In genomic region chr17:58694302-58694701, GRCh38 we compare ENCODE assay signal across 20 cellular contexts. TPM values are rescaled to one million over a fixed set of nuclear protein-coding genes. Genes with fewer than 3 reads are reported as not detected.
DNase-seq lines count a peak whose midpoint lies in the region; ATAC-seq and TF ChIP-seq lines count a peak whose summit lies in the region.
"Had no signal": no experiment of that assay in that cellular context is flagged by ENCODE, and none has a peak within 500 bp of the region (broad histone marks: within the 10 kb centered on the region; RNA-seq: fewer than 3 reads in every experiment).

No MANE protein-coding gene starts in this region.

- no peaks in the 10 kb centered on the region for H3K27me3 Mint-ChIP-seq in activated CD4-positive, alpha-beta T cell treated with anti-CD3 and anti-CD28 coated beads, Interleukin-2, amount 10 ng/mL, durations not matched to agents 7 days and 5 days
- H3K27me3 Mint-ChIP-seq in activated T-helper 1 cell treated with anti-CD3 and anti-CD28 coated beads, Interleukin-12 subunit alpha, Interleukin-12 subunit beta, Interleukin-2, Interleukin-4 antibody, amounts not matched to agents 30 ng/mL and 10 ng/mL and 1 ng/mL, durations not matched to agents 14 hours and 24 hours and 36 hours (ENCODE audit: insufficient read depth) = no peaks in the 10 kb centered on the region
- peaks cover 2% of the 10 kb centered on the region for H3K27me3 Mint-ChIP-seq in neural progenitor cell (ENCODE audit: insufficient read depth, low read depth)
- H3K27me3 Mint-ChIP-seq: T-cell had no signal

- peaks cover 40% of the 10 kb centered on the region for H3K4me1 Mint-ChIP-seq in activated CD4-positive, alpha-beta T cell treated with anti-CD3 and anti-CD28 coated beads, Interleukin-2, amount 10 ng/mL, durations not matched to agents 7 days and 5 days
- H3K4me1 Mint-ChIP-seq in activated T-helper 1 cell treated with anti-CD3 and anti-CD28 coated beads, Interleukin-12 subunit alpha, Interleukin-12 subunit beta, Interleukin-2, Interleukin-4 antibody, amounts not matched to agents 30 ng/mL and 10 ng/mL and 1 ng/mL, durations not matched to agents 14 hours and 24 hours and 36 hours (ENCODE audit: low read depth) = peaks cover 31% of the 10 kb centered on the region
- peaks cover 15% of the 10 kb centered on the region for H3K4me1 Mint-ChIP-seq in neural progenitor cell

- intact Hi-C loops in activated T-helper 1 cell treated with anti-CD3 and anti-CD28 coated beads, Interleukin-12 subunit alpha, Interleukin-12 subunit beta, Interleukin-2, Interleukin-4 antibody, amounts not matched to agents 30 ng/mL and 10 ng/mL and 1 ng/mL, durations not matched to agents 14 hours and 24 hours and 36 hours (cut with micrococcal nuclease) = loop anchor here (10.0 kb wide), 1 partner anchor 360 kb away; no protein-coding TSS in a partner anchor

- H3K9me3 ChIP-seq in HEK293 (ENCODE audit: control insufficient read depth, insufficient read depth, low read depth, low read length) (no peaks in the 10 kb centered on the region), neural progenitor cell (ENCODE audit: low read depth) (no peaks in the 10 kb centered on the region)
- H3K9me3 ChIP-seq: testis had no signal

- no peaks in the 10 kb centered on the region for H3K27me3 ChIP-seq in neural progenitor cell
- H3K27me3 ChIP-seq: testis had no signal

- H3K36me3 ChIP-seq in HEK293 (ENCODE audit: control insufficient read depth in 2 of 2, insufficient read depth in 1 of 2, low read length in 2 of 2) (peaks cover 22 to 33% of the 10 kb centered on the region in 2 experiments), neural progenitor cell (no peaks in the 10 kb centered on the region)

- ATAC-seq in GM18858 (IDR thresholded peaks at IDR 0.05; ENCODE audit: unreplicated experiment) = no peak
- ATAC-seq: T-cell had no signal

- DNase-seq in activated CD4-positive, alpha-beta T cell treated with anti-CD3 and anti-CD28 coated beads, Interleukin-2, amount 10 ng/mL, durations not matched to agents 7 days and 5 days = no peak
- no peak for DNase-seq in activated CD4-positive, alpha-beta T cell treated with anti-CD3 and anti-CD28 coated beads, Interleukin-2, amount 50 U/mL, for 4 hours
- no peak for DNase-seq in activated T-helper 1 cell treated with anti-CD3 and anti-CD28 coated beads, Interleukin-12 subunit alpha, Interleukin-12 subunit beta, Interleukin-2, Interleukin-4 antibody, amounts not matched to agents 30 ng/mL and 10 ng/mL and 1 ng/mL, durations not matched to agents 14 hours and 24 hours and 36 hours (ENCODE audit: low spot score)
- DNase-seq in neural progenitor cell (ENCODE audit: low spot score) (no peak), caudate nucleus (lab: John Stamatoyannopoulos, UW) (no peak), putamen (ENCODE audit: low spot score) (no peak)
- DNase-seq: activated naive CD4-positive, alpha-beta T cell treated with Interleukin-2 at 50 U/mL for 16 hours; DMS53; HFFc6; islet precursor cell; NCI-H146; NCI-H748 treated with DMSO at 0.1 percent for 48 hours; RPMI8226; stimulated activated CD4-positive, alpha-beta T cell treated with anti-CD3 and anti-CD28 coated beads, Interleukin-4, amount 100 ng/mL, for 4 hours; T-cell; testis had no signal

- H4K20me1 ChIP-seq in neural progenitor cell (ENCODE audit: low read depth) = no peaks in the 10 kb centered on the region

- H3K4me2 ChIP-seq in neural progenitor cell = peak overlapping the region; percentile 76

- no peak for TF ChIP-seq CTCF in HEK293 (tag by site-specific recombination; IDR thresholded peaks at IDR 0.05)
- no peak for TF ChIP-seq CTCF in neural progenitor cell (IDR thresholded peaks at IDR 0.05)

- no peak overlapping the region for H3K9ac ChIP-seq in neural progenitor cell
- H3K9ac ChIP-seq: parathyroid adenoma had no signal

- H3K79me2 ChIP-seq in neural progenitor cell (ENCODE audit: low read depth) = peaks cover 18% of the 10 kb centered on the region
- H3K79me2 ChIP-seq: parathyroid adenoma had no signal

- H3K9me3 Mint-ChIP-seq in activated CD4-positive, alpha-beta T cell treated with anti-CD3 and anti-CD28 coated beads, Interleukin-2, amount 10 ng/mL, durations not matched to agents 7 days and 5 days = no peaks in the 10 kb centered on the region
- no peaks in the 10 kb centered on the region for H3K9me3 Mint-ChIP-seq in activated T-helper 1 cell treated with anti-CD3 and anti-CD28 coated beads, Interleukin-12 subunit alpha, Interleukin-12 subunit beta, Interleukin-2, Interleukin-4 antibody, amounts not matched to agents 30 ng/mL and 10 ng/mL and 1 ng/mL, durations not matched to agents 14 hours and 24 hours and 36 hours
- no peaks in the 10 kb centered on the region for H3K9me3 Mint-ChIP-seq in neural progenitor cell
- H3K9me3 Mint-ChIP-seq: HFFc6, T-cell had no signal

- H3K4me3 ChIP-seq in HEK293 (ENCODE audit: low read depth, low read length) (peak overlapping the region; percentile 74), neural progenitor cell (peak overlapping the region; percentile 35)
- H3K4me3 ChIP-seq: skin epidermis, testis had no signal

- peak overlapping the region; percentile 92 for H3K4me3 Mint-ChIP-seq in activated CD4-positive, alpha-beta T cell treated with anti-CD3 and anti-CD28 coated beads, Interleukin-2, amount 10 ng/mL, durations not matched to agents 7 days and 5 days
- peak overlapping the region; percentile 75 for H3K4me3 Mint-ChIP-seq in activated T-helper 1 cell treated with anti-CD3 and anti-CD28 coated beads, Interleukin-12 subunit alpha, Interleukin-12 subunit beta, Interleukin-2, Interleukin-4 antibody, amounts not matched to agents 30 ng/mL and 10 ng/mL and 1 ng/mL, durations not matched to agents 14 hours and 24 hours and 36 hours
- H3K4me3 Mint-ChIP-seq in neural progenitor cell = no peak overlapping the region

- no peak overlapping the region for H2AFZ ChIP-seq in neural progenitor cell (replicated peaks)
- H2AFZ ChIP-seq: parathyroid adenoma had no signal

- H3K36me3 Mint-ChIP-seq in activated CD4-positive, alpha-beta T cell treated with anti-CD3 and anti-CD28 coated beads, Interleukin-2, amount 10 ng/mL, durations not matched to agents 7 days and 5 days (ENCODE audit: low read depth) = peaks cover 28% of the 10 kb centered on the region
- H3K36me3 Mint-ChIP-seq in activated T-helper 1 cell treated with anti-CD3 and anti-CD28 coated beads, Interleukin-12 subunit alpha, Interleukin-12 subunit beta, Interleukin-2, Interleukin-4 antibody, amounts not matched to agents 30 ng/mL and 10 ng/mL and 1 ng/mL, durations not matched to agents 14 hours and 24 hours and 36 hours (ENCODE audit: low read depth) = peaks cover 15% of the 10 kb centered on the region
- peaks cover 3% of the 10 kb centered on the region for H3K36me3 Mint-ChIP-seq in neural progenitor cell

- H3K27ac ChIP-seq in HEK293 (ENCODE audit: extremely low read depth, low read depth, low read length) (no peak overlapping the region), neural progenitor cell (no peak overlapping the region), caudate nucleus (ENCODE audit: low read depth, low read length) (no peak overlapping the region)
- H3K27ac ChIP-seq: parathyroid adenoma, testis had no signal

- H3K4me1 ChIP-seq in HEK293 (ENCODE audit: control insufficient read depth, insufficient read depth, low read length) = peaks cover 16% of the 10 kb centered on the region
- peaks cover 14% of the 10 kb centered on the region for H3K4me1 ChIP-seq in neural progenitor cell
- H3K4me1 ChIP-seq: parathyroid adenoma had no signal

- H3F3A ChIP-seq in neural progenitor cell (ENCODE audit: low read depth) = no peaks in the 10 kb centered on the region

- POLR2A ChIA-PET in activated CD4-positive, alpha-beta T cell treated with anti-CD3 and anti-CD28 coated beads, Interleukin-2, amount 10 ng/mL, durations not matched to agents 7 days and 5 days (lab: Charles Lee) = interaction anchor here (0.6 kb wide), 2 partner anchors 28 to 1432 kb away, joined by 3 read pairs; no protein-coding TSS in a partner anchor
- POLR2A ChIA-PET in HEK293 (lab: Yijun Ruan, JAX) = interaction anchor here (5.0 kb wide), 1 partner anchor 63 kb away, joined by 49 read pairs; no protein-coding TSS in a partner anchor

- CTCF ChIA-PET in activated CD4-positive, alpha-beta T cell treated with anti-CD3 and anti-CD28 coated beads, Interleukin-2, amount 10 ng/mL, durations not matched to agents 7 days and 5 days (lab: Charles Lee) = no interaction called here
- CTCF ChIA-PET in HEK293 (lab: Yijun Ruan, JAX) = interaction anchor here (0.6 to 0.9 kb wide), 2 partner anchors 63 to 310 kb away, joined by 3 read pairs; no protein-coding TSS in a partner anchor

- peak overlapping the region; percentile 41 for H3K27ac Mint-ChIP-seq in activated CD4-positive, alpha-beta T cell treated with anti-CD3 and anti-CD28 coated beads, Interleukin-2, amount 10 ng/mL, durations not matched to agents 7 days and 5 days
- H3K27ac Mint-ChIP-seq in activated T-helper 1 cell treated with anti-CD3 and anti-CD28 coated beads, Interleukin-12 subunit alpha, Interleukin-12 subunit beta, Interleukin-2, Interleukin-4 antibody, amounts not matched to agents 30 ng/mL and 10 ng/mL and 1 ng/mL, durations not matched to agents 14 hours and 24 hours and 36 hours = no peak overlapping the region
- H3K27ac Mint-ChIP-seq in neural progenitor cell = no peak overlapping the region
- H3K27ac Mint-ChIP-seq: T-cell had no signal

TF ChIP-seq in HEK293, 187 proteins besides CTCF, POLR2A, EP300 and RAD21 (continues in another document):
- no peak for TF ChIP-seq ZNF366 (tag by site-specific recombination; conservative IDR thresholded peaks at IDR 0.05)

RNA-seq across cellular contexts. Expression of gene RAD51C, which starts 1.9 kb away (rescaled TPM):
- 10 to 100 TPM; 62.7 to 65.8 TPM for total RNA-seq in activated CD4-positive, alpha-beta T cell treated with anti-CD3 and anti-CD28 coated beads, Interleukin-2, amount 10 ng/mL, durations not matched to agents 7 days and 5 days
- 86.3 and 91.2 TPM in 2 replicates for total RNA-seq in activated T-helper 1 cell treated with anti-CD3 and anti-CD28 coated beads, Interleukin-12 subunit alpha, Interleukin-12 subunit beta, Interleukin-2, Interleukin-4 antibody, amounts not matched to agents 30 ng/mL and 10 ng/mL and 1 ng/mL, durations not matched to agents 14 hours and 24 hours and 36 hours
- total RNA-seq in neural progenitor cell (ENCODE audit: low replicate concordance) = 30.2 and 67.6 TPM in 2 replicates

RNA-seq across cellular contexts. Expression of gene TEX14, which starts 2.5 kb away (rescaled TPM):
- under 1 TPM; 0.27 to 0.50 TPM for total RNA-seq in activated CD4-positive, alpha-beta T cell treated with anti-CD3 and anti-CD28 coated beads, Interleukin-2, amount 10 ng/mL, durations not matched to agents 7 days and 5 days
- total RNA-seq in activated T-helper 1 cell treated with anti-CD3 and anti-CD28 coated beads, Interleukin-12 subunit alpha, Interleukin-12 subunit beta, Interleukin-2, Interleukin-4 antibody, amounts not matched to agents 30 ng/mL and 10 ng/mL and 1 ng/mL, durations not matched to agents 14 hours and 24 hours and 36 hours = 0.13 and 0.17 TPM in 2 replicates
- 0.09 and 1.4 TPM in 2 replicates for total RNA-seq in neural progenitor cell (ENCODE audit: low replicate concordance)
